In genomic region chr19:43638214-43638990, GRCh38 we compare ENCODE assay signal across 2 cellular contexts.
TF ChIP-seq lines count a peak whose summit lies in the region.

No MANE protein-coding gene starts in this region.

TF ChIP-seq in SK-N-SH, 30 proteins besides CTCF, POLR2A, EP300 and RAD21 (continued from another document):
- no peak for TF ChIP-seq TEAD4 (IDR thresholded peaks at IDR 0.05; ENCODE audit: borderline replicate concordance, insufficient read depth)
- no peak for TF ChIP-seq FOSL2 (IDR thresholded peaks at IDR 0.05; ENCODE audit: borderline replicate concordance, low read depth)
- TF ChIP-seq RCOR1 (IDR thresholded peaks at IDR 0.05; ENCODE audit: low read length) = no peak

TF ChIP-seq in SK-N-SH treated with all-trans-retinoic acid at 6 μM for 48 hours, 23 proteins besides CTCF, POLR2A, EP300 and RAD21 (continued from another document):
- TF ChIP-seq BACH2 (CRISPR knock-in tag; IDR thresholded peaks at IDR 0.05; ENCODE audit: borderline replicate concordance) (no peak), ESRRG (CRISPR knock-in tag; IDR thresholded peaks at IDR 0.05) (no peak), POU6F1 (CRISPR knock-in tag; IDR thresholded peaks at IDR 0.05; ENCODE audit: borderline replicate concordance, low read depth) (no peak), TSHZ2 (CRISPR knock-in tag; IDR thresholded peaks at IDR 0.05) (no peak), GLIS3 (CRISPR knock-in tag; IDR thresholded peaks at IDR 0.05) (no peak), RARB (CRISPR knock-in tag; IDR thresholded peaks at IDR 0.05) (no peak), CREB5 (CRISPR knock-in tag; IDR thresholded peaks at IDR 0.05; ENCODE audit: low read depth) (no peak), ARNTL (CRISPR knock-in tag; IDR thresholded peaks at IDR 0.05; ENCODE audit: borderline replicate concordance, low read depth) (no peak), SNAI2 (CRISPR knock-in tag; IDR thresholded peaks at IDR 0.05) (no peak), TOX (CRISPR knock-in tag; IDR thresholded peaks at IDR 0.05; ENCODE audit: borderline replicate concordance) (no peak), ZC3H10 (CRISPR knock-in tag; IDR thresholded peaks at IDR 0.05) (no peak), PPARA (CRISPR knock-in tag; IDR thresholded peaks at IDR 0.05; ENCODE audit: borderline replicate concordance) (no peak), ISL1 (CRISPR knock-in tag; IDR thresholded peaks at IDR 0.05) (no peak)
